Comparison of ENCODE assay signal across 1 cellular context in genomic region chr3:61686228-61686648, GRCh38.
A peak's percentile ranks its signal among the peaks of the same experiment; 100 is the strongest.
TF ChIP-seq lines count a peak whose summit lies in the region.

No MANE protein-coding gene starts in this region.

TF ChIP-seq in SK-N-SH, 30 proteins besides CTCF, POLR2A, EP300 and RAD21 (continued from another document):
- TF ChIP-seq YY1 (IDR thresholded peaks at IDR 0.05; ENCODE audit: low read depth), result no peak
- no peak for TF ChIP-seq USF2 (IDR thresholded peaks at IDR 0.05; ENCODE audit: borderline replicate concordance, low read depth, low read length)
- TF ChIP-seq ZBTB33 (IDR thresholded peaks at IDR 0.05; ENCODE audit: borderline replicate concordance, low read depth), result no peak
- TF ChIP-seq POLR2AphosphoS5 (IDR thresholded peaks at IDR 0.05; ENCODE audit: low read depth, low read length), result no peak
- TF ChIP-seq, protein P1, sequence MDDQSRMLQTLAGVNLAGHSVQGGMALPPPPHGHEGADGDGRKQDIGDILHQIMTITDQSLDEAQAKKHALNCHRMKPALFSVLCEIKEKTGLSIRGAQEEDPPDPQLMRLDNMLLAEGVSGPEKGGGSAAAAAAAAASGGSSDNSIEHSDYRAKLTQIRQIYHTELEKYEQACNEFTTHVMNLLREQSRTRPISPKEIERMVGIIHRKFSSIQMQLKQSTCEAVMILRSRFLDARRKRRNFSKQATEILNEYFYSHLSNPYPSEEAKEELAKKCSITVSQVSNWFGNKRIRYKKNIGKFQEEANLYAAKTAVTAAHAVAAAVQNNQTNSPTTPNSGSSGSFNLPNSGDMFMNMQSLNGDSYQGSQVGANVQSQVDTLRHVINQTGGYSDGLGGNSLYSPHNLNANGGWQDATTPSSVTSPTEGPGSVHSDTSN (IDR thresholded peaks at IDR 0.05), result no peak
- TF ChIP-seq RCOR1 (IDR thresholded peaks at IDR 0.05; ENCODE audit: low read length), result no peak
- peak; percentile 34; the same call in 1 of the 2 replicates for TF ChIP-seq TCF12 (IDR thresholded peaks at IDR 0.05)
- no peak for TF ChIP-seq CHD2 (IDR thresholded peaks at IDR 0.05; ENCODE audit: low read length, partially characterized antibody)
- TF ChIP-seq FOSL2 (IDR thresholded peaks at IDR 0.05; ENCODE audit: borderline replicate concordance, low read depth), result peak; percentile 28; the same call in 1 of the 2 replicates
- TF ChIP-seq TAF1 (IDR thresholded peaks at IDR 0.05; ENCODE audit: borderline replicate concordance, low read depth, low read length), result no peak
- no peak for TF ChIP-seq GABPA (IDR thresholded peaks at IDR 0.05; ENCODE audit: low read depth)
